Comparison of ENCODE assay signal across 16 cellular contexts in genomic region chr2:127577208-127577475, GRCh38. TPM values are rescaled to one million over a fixed set of nuclear protein-coding genes. Genes with fewer than 3 reads are reported as not detected.
DNase-seq lines count a peak whose midpoint lies in the region; ATAC-seq and TF ChIP-seq lines count a peak whose summit lies in the region.
"Had no signal": no experiment of that assay in that cellular context is flagged by ENCODE, and none has a peak within 500 bp of the region (broad histone marks: within the 10 kb centered on the region; RNA-seq: fewer than 3 reads in every experiment).

No MANE protein-coding gene starts in this region.

- H3K4me3 ChIP-seq in IMR-90 (ENCODE audit: insufficient read depth, low read depth, low read length), result no peak overlapping the region
- H3K4me3 ChIP-seq in endodermal cell (ENCODE audit: low read length), result no peak overlapping the region
- H3K4me3 ChIP-seq in foreskin fibroblast (ENCODE audit: low read depth in 1 of 2, low read length in 2 of 2), result no peak overlapping the region
- H3K4me3 ChIP-seq: MG63 had no signal

- no peak for TF ChIP-seq POLR2A in IMR-90 (IDR thresholded peaks at IDR 0.05; ENCODE audit: low read depth, low read length)

- no peak overlapping the region for H3K23ac ChIP-seq in IMR-90 (ENCODE audit: low read depth, low read length)

- POLR2A ChIA-PET in activated naive CD8-positive, alpha-beta T cell treated with anti-CD3 and anti-CD28 coated beads, Interleukin-2, amount 10 ng/mL, durations not matched to agents 7 days and 5 days (lab: Charles Lee), result interaction anchor here (2.7 kb wide), 1 partner anchor 14 kb away, joined by 19 read pairs; no protein-coding TSS in a partner anchor
- POLR2A ChIA-PET in IMR-90 (lab: Charles Lee; ENCODE audit: unreplicated experiment), result no interaction called here

- H3K4me3 Mint-ChIP-seq in activated naive CD8-positive, alpha-beta T cell treated with anti-CD3 and anti-CD28 coated beads, Interleukin-2, amount 10 ng/mL, durations not matched to agents 7 days and 5 days, result no peak overlapping the region
- no peak overlapping the region for H3K4me3 Mint-ChIP-seq in activated naive CD8-positive, alpha-beta T cell treated with anti-CD3 and anti-CD28 coated beads for 36 hours
- H3K4me3 Mint-ChIP-seq in endodermal cell, result no peak overlapping the region
- H3K4me3 Mint-ChIP-seq in stimulated activated memory B cell treated with anti-CD40 and anti-IgM and Interleukin-4, amounts not matched to agents 10 μg/mL and 1 μg/mL and 100 μg/mL, for 72 hours, result peak overlapping the region; percentile 49

- peak overlapping the region; percentile 41 for H2AFZ ChIP-seq in IMR-90 (replicated peaks; ENCODE audit: low read length, poor library complexity)

- H3K9ac ChIP-seq in IMR-90 (ENCODE audit: low read depth, low read length) (no peak overlapping the region), endodermal cell (ENCODE audit: extremely low read depth, low read length, poor library complexity, severe bottlenecking) (no peak overlapping the region)

- no peak overlapping the region for H3K56ac ChIP-seq in IMR-90 (ENCODE audit: extremely low read depth, insufficient read depth, low read length)

- peaks cover 3% of the 10 kb centered on the region for H3K36me3 Mint-ChIP-seq in activated naive CD8-positive, alpha-beta T cell treated with anti-CD3 and anti-CD28 coated beads, Interleukin-2, amount 10 ng/mL, durations not matched to agents 7 days and 5 days
- no peaks in the 10 kb centered on the region for H3K36me3 Mint-ChIP-seq in activated naive CD8-positive, alpha-beta T cell treated with anti-CD3 and anti-CD28 coated beads for 36 hours
- no peaks in the 10 kb centered on the region for H3K36me3 Mint-ChIP-seq in endodermal cell (ENCODE audit: low read depth)
- no peaks in the 10 kb centered on the region for H3K36me3 Mint-ChIP-seq in stimulated activated memory B cell treated with anti-CD40 and anti-IgM and Interleukin-4, amounts not matched to agents 10 μg/mL and 1 μg/mL and 100 μg/mL, for 72 hours
- H3K36me3 Mint-ChIP-seq: CD4-positive, alpha-beta memory T cell had no signal

- no peak overlapping the region for H3K4ac ChIP-seq in IMR-90 (ENCODE audit: low read depth, low read length)

- H3K27me3 Mint-ChIP-seq in activated naive CD8-positive, alpha-beta T cell treated with anti-CD3 and anti-CD28 coated beads, Interleukin-2, amount 10 ng/mL, durations not matched to agents 7 days and 5 days, result peaks cover 3% of the 10 kb centered on the region
- no peaks in the 10 kb centered on the region for H3K27me3 Mint-ChIP-seq in activated naive CD8-positive, alpha-beta T cell treated with anti-CD3 and anti-CD28 coated beads for 36 hours
- no peaks in the 10 kb centered on the region for H3K27me3 Mint-ChIP-seq in endodermal cell (ENCODE audit: insufficient read depth)
- no peaks in the 10 kb centered on the region for H3K27me3 Mint-ChIP-seq in stimulated activated memory B cell treated with anti-CD40 and anti-IgM and Interleukin-4, amounts not matched to agents 10 μg/mL and 1 μg/mL and 100 μg/mL, for 72 hours
- H3K27me3 Mint-ChIP-seq: CD4-positive, alpha-beta memory T cell had no signal

- no peak overlapping the region for H2BK120ac ChIP-seq in IMR-90 (ENCODE audit: low read depth, low read length)

- no peak overlapping the region; the same call in 1 of the 2 replicates for H2AK5ac ChIP-seq in IMR-90 (ENCODE audit: low read depth, low read length)

- H4K8ac ChIP-seq in IMR-90 (ENCODE audit: low read depth in 2 of 2, low read length in 2 of 2), result no peak overlapping the region

- intact Hi-C loops in IMR-90 (cut with micrococcal nuclease), result no loop called here

- peak overlapping the region; percentile 53 for H2AK9ac ChIP-seq in IMR-90 (replicated peaks; ENCODE audit: low read depth, low read length, poor library complexity)

- CTCF ChIA-PET in IMR-90 (lab: Yijun Ruan, JAX), result no interaction called here

- no peak overlapping the region for H3K27ac ChIP-seq in IMR-90 (ENCODE audit: insufficient read depth, low read length)
- no peak overlapping the region for H3K27ac ChIP-seq in endodermal cell (ENCODE audit: low read depth, low read length)

- ATAC-seq in activated naive CD8-positive, alpha-beta T cell treated with anti-CD3 and anti-CD28 coated beads, Interleukin-2, amount 10 ng/mL, durations not matched to agents 7 days and 5 days (ENCODE audit: low read depth), result no peak
- ATAC-seq in IMR-90 (ENCODE audit: low read depth), result no peak
- ATAC-seq in stimulated activated memory B cell treated with anti-CD40 and anti-IgM and Interleukin-4, amounts not matched to agents 10 μg/mL and 1 μg/mL and 100 μg/mL, for 72 hours, result no peak

- no peak overlapping the region for H2BK20ac ChIP-seq in IMR-90 (ENCODE audit: low read depth, low read length)

- no peaks in the 10 kb centered on the region for H3K9me3 Mint-ChIP-seq in activated naive CD8-positive, alpha-beta T cell treated with anti-CD3 and anti-CD28 coated beads, Interleukin-2, amount 10 ng/mL, durations not matched to agents 7 days and 5 days
- no peaks in the 10 kb centered on the region for H3K9me3 Mint-ChIP-seq in activated naive CD8-positive, alpha-beta T cell treated with anti-CD3 and anti-CD28 coated beads for 36 hours
- no peaks in the 10 kb centered on the region for H3K9me3 Mint-ChIP-seq in endodermal cell
- no peaks in the 10 kb centered on the region for H3K9me3 Mint-ChIP-seq in stimulated activated memory B cell treated with anti-CD40 and anti-IgM and Interleukin-4, amounts not matched to agents 10 μg/mL and 1 μg/mL and 100 μg/mL, for 72 hours
- H3K9me3 Mint-ChIP-seq: CD4-positive, alpha-beta memory T cell had no signal

- TF ChIP-seq CTCF in IMR-90 (conservative IDR thresholded peaks at IDR 0.05; ENCODE audit: low read depth, low read length) (no peak), endodermal cell (conservative IDR thresholded peaks at IDR 0.05) (no peak), foreskin fibroblast (IDR thresholded peaks at IDR 0.05; ENCODE audit: low read depth, low read length) (no peak)

- DNase-seq in activated naive CD8-positive, alpha-beta T cell treated with anti-CD3 and anti-CD28 coated beads, Interleukin-2, amount 10 ng/mL, durations not matched to agents 7 days and 5 days, result no peak
- DNase-seq in activated naive CD8-positive, alpha-beta T cell treated with anti-CD3 and anti-CD28 coated beads for 36 hours, result no peak
- DNase-seq in IMR-90, result no peak
- DNase-seq in endodermal cell, result peak; percentile 40
- DNase-seq in glomerular visceral epithelial cell (ENCODE audit: extremely low spot score), result no peak
- DNase-seq in stimulated activated CD8-positive, alpha-beta memory T cell treated with anti-CD3 and anti-CD28 coated beads, Interleukin-4, amount 100 ng/mL, for 48 hours, result no peak
- no peak for DNase-seq in foreskin fibroblast
- DNase-seq: AML-193; CD4-positive, alpha-beta memory T cell; DMS79 treated with DMSO at 0.1 percent for 48 hours; GDM1; MG63; NCI-H1105; NCI-H187; NCI-H69 had no signal

- H3K27ac Mint-ChIP-seq in activated naive CD8-positive, alpha-beta T cell treated with anti-CD3 and anti-CD28 coated beads, Interleukin-2, amount 10 ng/mL, durations not matched to agents 7 days and 5 days, result peak overlapping the region; percentile 76
- no peak overlapping the region for H3K27ac Mint-ChIP-seq in activated naive CD8-positive, alpha-beta T cell treated with anti-CD3 and anti-CD28 coated beads for 36 hours
- no peak overlapping the region for H3K27ac Mint-ChIP-seq in endodermal cell
- peak overlapping the region; percentile 81 for H3K27ac Mint-ChIP-seq in stimulated activated memory B cell treated with anti-CD40 and anti-IgM and Interleukin-4, amounts not matched to agents 10 μg/mL and 1 μg/mL and 100 μg/mL, for 72 hours
- H3K27ac Mint-ChIP-seq: CD4-positive, alpha-beta memory T cell had no signal

- H4K5ac ChIP-seq in IMR-90 (ENCODE audit: low read depth, low read length), result no peak overlapping the region

- H3K4me2 ChIP-seq in IMR-90 (ENCODE audit: low read depth, low read length), result no peak overlapping the region

- no peaks in the 10 kb centered on the region for H3K79me1 ChIP-seq in IMR-90 (ENCODE audit: low read depth in 1 of 2, low read length in 2 of 2)

- no TSS peak for BruUV-seq in IMR-90 (replicated peaks; lab: Mats Ljungman, UMichigan)

- dilution Hi-C loops in IMR-90 (cut with HindIII; ENCODE audit: low sequenced_read_pairs, unreplicated experiment), result no loop called here

- no peak for TF ChIP-seq RAD21 in IMR-90 (IDR thresholded peaks at IDR 0.05; ENCODE audit: low read length)

- peaks cover 3% of the 10 kb centered on the region; the same call in 1 of the 2 replicates for H3K9me1 ChIP-seq in IMR-90 (ENCODE audit: insufficient read depth, low read length)

- no peak overlapping the region for H4K91ac ChIP-seq in IMR-90 (ENCODE audit: insufficient read depth, low read depth, low read length)

- no peak overlapping the region for H2BK15ac ChIP-seq in IMR-90 (ENCODE audit: low read depth, low read length)

- H3K36me3 ChIP-seq in IMR-90 (ENCODE audit: control insufficient read depth, insufficient read depth, low read length), result no peaks in the 10 kb centered on the region
- H3K36me3 ChIP-seq in endodermal cell (ENCODE audit: control insufficient read depth, insufficient read depth, low read length), result no peaks in the 10 kb centered on the region
- H3K36me3 ChIP-seq: MG63 had no signal

- in situ Hi-C loops in IMR-90 (cut with MboI; ENCODE audit: low sequenced_read_pairs), result no loop called here

- no peak overlapping the region for H3K14ac ChIP-seq in IMR-90 (replicated peaks; ENCODE audit: low read depth, low read length)

- no peak overlapping the region for H2BK5ac ChIP-seq in IMR-90 (ENCODE audit: low read depth, low read length, poor library complexity, severe bottlenecking)

- peaks cover 29% of the 10 kb centered on the region for H3K4me1 Mint-ChIP-seq in activated naive CD8-positive, alpha-beta T cell treated with anti-CD3 and anti-CD28 coated beads, Interleukin-2, amount 10 ng/mL, durations not matched to agents 7 days and 5 days
- peaks cover 10% of the 10 kb centered on the region for H3K4me1 Mint-ChIP-seq in activated naive CD8-positive, alpha-beta T cell treated with anti-CD3 and anti-CD28 coated beads for 36 hours
- H3K4me1 Mint-ChIP-seq in endodermal cell, result peaks cover 11% of the 10 kb centered on the region
- peaks cover 51% of the 10 kb centered on the region for H3K4me1 Mint-ChIP-seq in stimulated activated memory B cell treated with anti-CD40 and anti-IgM and Interleukin-4, amounts not matched to agents 10 μg/mL and 1 μg/mL and 100 μg/mL, for 72 hours

- no CpG with 5 or more reads among the region's 2 CpGs for WGBS in IMR-90 (ENCODE audit: extremely low coverage in 2 of 2, insufficient read length in 1 of 2), 2 experiments
- WGBS in endodermal cell (ENCODE audit: insufficient coverage in 1 of 2, insufficient read length in 1 of 2), 2 experiments, result 90 to 92% methylated on average over 2 of the region's 2 CpGs

- no peak overlapping the region for H3K18ac ChIP-seq in IMR-90 (ENCODE audit: low read depth, low read length)

- H3K4me1 ChIP-seq in IMR-90 (ENCODE audit: control insufficient read depth, insufficient read depth, low read length), result peaks cover 7% of the 10 kb centered on the region
- H3K4me1 ChIP-seq in endodermal cell (ENCODE audit: control insufficient read depth, insufficient read depth, low read length), result no peaks in the 10 kb centered on the region

- no peaks in the 10 kb centered on the region for H4K20me1 ChIP-seq in IMR-90 (ENCODE audit: insufficient read depth, low read length)

- H3K9me3 ChIP-seq in IMR-90 (ENCODE audit: control insufficient read depth, insufficient read depth, low read length) (no peaks in the 10 kb centered on the region), endodermal cell (ENCODE audit: control insufficient read depth, low read length) (no peaks in the 10 kb centered on the region)
- H3K9me3 ChIP-seq: MG63 had no signal

- peaks cover 11% of the 10 kb centered on the region; the same call in 1 of the 2 replicates for H3K27me3 ChIP-seq in IMR-90 (ENCODE audit: control insufficient read depth, insufficient read depth, low read length)
- no peaks in the 10 kb centered on the region for H3K27me3 ChIP-seq in endodermal cell (ENCODE audit: control insufficient read depth, insufficient read depth, low read length, poor library complexity, severe bottlenecking)
- H3K27me3 ChIP-seq: MG63 had no signal

RNA-seq across cellular contexts. Expression of gene MYO7B, which starts 41.7 kb away (rescaled TPM):
- 1 to 10 TPM; 4.7 to 5.2 TPM for total RNA-seq in activated naive CD8-positive, alpha-beta T cell treated with anti-CD3 and anti-CD28 coated beads, Interleukin-2, amount 10 ng/mL, durations not matched to agents 7 days and 5 days
- total RNA-seq in activated naive CD8-positive, alpha-beta T cell treated with anti-CD3 and anti-CD28 coated beads for 36 hours, result under 1 TPM; 0.62 to 0.88 TPM
- 0.18 and 0.28 TPM in 2 replicates for total RNA-seq in IMR-90 (2012; rRNA removed)
- 0.46 and 0.55 TPM in 2 replicates for polyA plus RNA-seq in IMR-90 (2012; rRNA removed)
- 0.14 and 0.17 TPM in 2 replicates for polyA plus RNA-seq in IMR-90 (2012; cell fraction: cytosol; rRNA removed)
- 0.49 and 1.3 TPM in 2 replicates for polyA plus RNA-seq in IMR-90 (2012; cell fraction: nucleus; rRNA removed; ENCODE audit: low replicate concordance)
- total RNA-seq in endodermal cell, result under 1 TPM in 1 of 2 donors, not detected in 1; 0.11 TPM
- not detected for polyA plus RNA-seq in endodermal cell (2013, experiment 1 of 2)
- polyA plus RNA-seq in endodermal cell (2013, experiment 2 of 2), result not detected
- total RNA-seq: CD4-positive, alpha-beta memory T cell had no signal
- polyA plus RNA-seq: CD4-positive, alpha-beta memory T cell had no signal

RNA-seq across cellular contexts. Expression of gene IWS1, which starts 50.9 kb away (rescaled TPM):
- 10 to 100 TPM; 53.1 to 59.6 TPM for total RNA-seq in activated naive CD8-positive, alpha-beta T cell treated with anti-CD3 and anti-CD28 coated beads, Interleukin-2, amount 10 ng/mL, durations not matched to agents 7 days and 5 days
- 10 to 100 TPM; 52.5 to 58.7 TPM for total RNA-seq in activated naive CD8-positive, alpha-beta T cell treated with anti-CD3 and anti-CD28 coated beads for 36 hours
- 50.0 and 52.5 TPM in 2 replicates for total RNA-seq in IMR-90 (2012; rRNA removed)
- polyA plus RNA-seq in IMR-90 (2012; rRNA removed), result 31.0 and 31.5 TPM in 2 replicates
- polyA plus RNA-seq in IMR-90 (2012; cell fraction: cytosol; rRNA removed), result 10.2 and 17.5 TPM in 2 replicates
- polyA plus RNA-seq in IMR-90 (2012; cell fraction: nucleus; rRNA removed; ENCODE audit: low replicate concordance), result 7.8 and 24.1 TPM in 2 replicates
- 100 to 1,000 TPM in 1 of 2 donors, 10 to 100 TPM in 1; 91.4 to 107 TPM for total RNA-seq in endodermal cell
- 77.9 TPM for polyA plus RNA-seq in endodermal cell (2013, experiment 1 of 2)
- polyA plus RNA-seq in endodermal cell (2013, experiment 2 of 2), result 85.8 TPM

Comparison
In these comparisons a context has a peak if more than half of its experiments do, and no peak if none do; other contexts are left out.
1. H3K27ac Mint-ChIP-seq: peak in activated naive CD8-positive, alpha-beta T cell treated with anti-CD3 and anti-CD28 coated beads, Interleukin-2, amount 10 ng/mL, durations not matched to agents 7 days and 5 days (single experiment) and stimulated activated memory B cell treated with anti-CD40 and anti-IgM and Interleukin-4, amounts not matched to agents 10 μg/mL and 1 μg/mL and 100 μg/mL, for 72 hours (single experiment); none in activated naive CD8-positive, alpha-beta T cell treated with anti-CD3 and anti-CD28 coated beads for 36 hours (single experiment) and endodermal cell (single experiment).